Comparison of ENCODE assay signal across 22 cellular contexts in the genomic region with DNA sequence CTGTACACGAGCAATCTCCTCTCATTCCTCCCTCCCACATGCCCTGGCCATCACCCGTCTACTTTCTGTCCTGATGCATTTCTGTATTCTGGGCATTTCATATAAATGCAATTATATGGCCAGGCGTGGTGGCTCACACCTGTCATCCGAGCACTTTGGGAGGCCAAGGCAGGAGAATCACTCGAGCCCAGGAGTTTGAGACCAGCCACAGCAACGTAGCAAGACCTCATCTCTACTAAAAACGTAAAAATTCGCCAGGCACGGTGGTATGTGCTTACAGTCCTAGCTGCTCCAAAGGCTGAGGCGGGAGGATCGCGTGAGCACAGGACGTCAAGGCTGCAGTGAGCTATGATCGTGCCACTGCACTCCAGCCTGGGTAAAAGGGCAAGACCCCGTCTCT. TPM values are rescaled to one million over a fixed set of nuclear protein-coding genes. Genes with fewer than 3 reads are reported as not detected.
A peak's percentile ranks its signal among the peaks of the same experiment; 100 is the strongest.
DNase-seq lines count a peak whose midpoint lies in the region; ATAC-seq and TF ChIP-seq lines count a peak whose summit lies in the region.
"Had no signal": no experiment of that assay in that cellular context is flagged by ENCODE, and none has a peak within 500 bp of the region (broad histone marks: within the 10 kb centered on the region; RNA-seq: fewer than 3 reads in every experiment).

No MANE protein-coding gene starts in this region.

- DNase-seq in CD14-positive monocyte (ENCODE audit: low spot score) = peak; percentile 7
- DNase-seq in HFFc6 = no peak
- DNase-seq in chondrocyte (ENCODE audit: low spot score) = peak; percentile 51
- DNase-seq in sciatic nerve (ENCODE audit: low spot score) = peak; percentile 44
- DNase-seq in activated CD4-positive, alpha-beta T cell treated with anti-CD3 and anti-CD28 coated beads, Interleukin-2, amount 10 ng/mL, durations not matched to agents 24 days and 14 days = no peak
- DNase-seq in stimulated activated CD4-positive, alpha-beta T cell treated with anti-CD3 and anti-CD28 coated beads, Interleukin-4, amount 100 ng/mL, for 4 hours = no peak
- DNase-seq in NCI-H748 (lab: John Stamatoyannopoulos, UW; ENCODE audit: unreplicated experiment) = no peak
- DNase-seq: AML-193, C1 segment of cervical spinal cord, EL, GF-D8, H7, KBM-7, NCI-H1092 treated with DMSO at 0.1 percent for 48 hours, NCI-H1436 treated with DMSO at 0.1 percent for 48 hours, NCI-H2029, NCI-H2227 treated with DMSO at 0.1 percent for 48 hours, NCI-H510A, NCI-H748 treated with DMSO at 0.1 percent for 48 hours, SJCRH30 had no signal

- H3K36me3 Mint-ChIP-seq in CD14-positive monocyte (peaks cover 34 to 42% of the 10 kb centered on the region in 2 donors), HFFc6 (ENCODE audit: low read depth) (peaks cover 77% of the 10 kb centered on the region), chondrocyte (ENCODE audit: low read depth) (peaks cover 10% of the 10 kb centered on the region)
- peaks cover 47% of the 10 kb centered on the region for H3K36me3 Mint-ChIP-seq in activated CD4-positive, alpha-beta T cell treated with anti-CD3 and anti-CD28 coated beads, Interleukin-2, amount 10 ng/mL, durations not matched to agents 24 days and 14 days (ENCODE audit: low read depth)

- H3K9me3 Mint-ChIP-seq in CD14-positive monocyte (peaks cover 0 to 4% (median 0%) of the 10 kb centered on the region in 7 donors), HFFc6 (no peaks in the 10 kb centered on the region), chondrocyte (ENCODE audit: low read depth) (no peaks in the 10 kb centered on the region)
- peaks cover 5% of the 10 kb centered on the region for H3K9me3 Mint-ChIP-seq in activated CD4-positive, alpha-beta T cell treated with anti-CD3 and anti-CD28 coated beads, Interleukin-2, amount 10 ng/mL, durations not matched to agents 24 days and 14 days

- H3K4me3 Mint-ChIP-seq in CD14-positive monocyte = no peak overlapping the region
- H3K4me3 Mint-ChIP-seq in HFFc6 = peak overlapping the region; percentile 24; the same call in 1 of the 2 replicates
- no peak overlapping the region for H3K4me3 Mint-ChIP-seq in chondrocyte (ENCODE audit: unreplicated experiment)
- no peak overlapping the region for H3K4me3 Mint-ChIP-seq in activated CD4-positive, alpha-beta T cell treated with anti-CD3 and anti-CD28 coated beads, Interleukin-2, amount 10 ng/mL, durations not matched to agents 24 days and 14 days

- H3K27me3 Mint-ChIP-seq in CD14-positive monocyte (ENCODE audit: low read depth in 3 of 3) (peaks cover 0 to 2% (median 0%) of the 10 kb centered on the region in 3 donors), HFFc6 (ENCODE audit: insufficient read depth) (peaks cover 3% of the 10 kb centered on the region; the same call in 1 of the 2 replicates), chondrocyte (ENCODE audit: low read depth) (no peaks in the 10 kb centered on the region)
- no peaks in the 10 kb centered on the region for H3K27me3 Mint-ChIP-seq in activated CD4-positive, alpha-beta T cell treated with anti-CD3 and anti-CD28 coated beads, Interleukin-2, amount 10 ng/mL, durations not matched to agents 24 days and 14 days

- intact Hi-C loops in CD14-positive monocyte (cut with micrococcal nuclease) = loop anchor here in 1 of 2 donors (10.0 kb wide), 2 partner anchors 225 to 535 kb away; a partner anchor contains a TSS
- intact Hi-C loops in sciatic nerve (cut with DNase I) = no loop called here
- intact Hi-C loops in activated CD4-positive, alpha-beta T cell treated with anti-CD3 and anti-CD28 coated beads, Interleukin-2, amount 10 ng/mL, durations not matched to agents 24 days and 14 days (cut with micrococcal nuclease) = loop anchor here (10.0 kb wide), 3 partner anchors 385 to 545 kb away; a partner anchor contains a TSS

- no peak for ATAC-seq in sciatic nerve
- ATAC-seq: HepG2, Panc1 had no signal

- H3K4me1 Mint-ChIP-seq in CD14-positive monocyte (peaks cover 6% of the 10 kb centered on the region), HFFc6 (ENCODE audit: low read depth) (peaks cover 54% of the 10 kb centered on the region), chondrocyte (ENCODE audit: low read depth) (peaks cover 19% of the 10 kb centered on the region)
- peaks cover 10% of the 10 kb centered on the region for H3K4me1 Mint-ChIP-seq in activated CD4-positive, alpha-beta T cell treated with anti-CD3 and anti-CD28 coated beads, Interleukin-2, amount 10 ng/mL, durations not matched to agents 24 days and 14 days

- TF ChIP-seq CTCF in CD14-positive monocyte (IDR thresholded peaks at IDR 0.05) = no peak
- no peak for TF ChIP-seq CTCF in HFFc6 (IDR thresholded peaks at IDR 0.05)
- no peak for TF ChIP-seq CTCF in chondrocyte (IDR thresholded peaks at IDR 0.05)

- H3K27ac Mint-ChIP-seq in CD14-positive monocyte (no peak overlapping the region), HFFc6 (peak overlapping the region; percentile 58), chondrocyte (ENCODE audit: unreplicated experiment) (no peak overlapping the region)
- H3K27ac Mint-ChIP-seq in activated CD4-positive, alpha-beta T cell treated with anti-CD3 and anti-CD28 coated beads, Interleukin-2, amount 10 ng/mL, durations not matched to agents 24 days and 14 days = no peak overlapping the region

RNA-seq across cellular contexts. Expression of a gene that starts 4.8 kb away (rescaled TPM):
- 1 to 10 TPM; 4.7 to 5.0 TPM for polyA plus RNA-seq in CD14-positive monocyte
- 10 to 100 TPM; 45.6 to 57.3 (median 50.8) TPM for total RNA-seq in HFFc6 (2021; fragmentation: NEBNext Ultra II Directional; extraction: Animal tissue kit (Norgen Biotek cat#: 25700))
- 21.0 to 27.9 TPM (median 26.8 TPM) in 3 replicates for total RNA-seq in chondrocyte
- total RNA-seq in sciatic nerve = 21.8 TPM
- total RNA-seq in activated CD4-positive, alpha-beta T cell treated with anti-CD3 and anti-CD28 coated beads, Interleukin-2, amount 10 ng/mL, durations not matched to agents 24 days and 14 days = 11.7 and 12.5 TPM in 2 replicates

Comparison
In these comparisons a context has a peak if more than half of its experiments do, and no peak if none do; other contexts are left out.
1. DNase-seq: peak in CD14-positive monocyte (single experiment), chondrocyte (single experiment) and sciatic nerve (single experiment); none in HFFc6 (single experiment), activated CD4-positive, alpha-beta T cell treated with anti-CD3 and anti-CD28 coated beads, Interleukin-2, amount 10 ng/mL, durations not matched to agents 24 days and 14 days (single experiment), stimulated activated CD4-positive, alpha-beta T cell treated with anti-CD3 and anti-CD28 coated beads, Interleukin-4, amount 100 ng/mL, for 4 hours (0 of 2) and NCI-H748 (single experiment).